ENCODE assay signal across 19 cellular contexts in the genomic region with DNA sequence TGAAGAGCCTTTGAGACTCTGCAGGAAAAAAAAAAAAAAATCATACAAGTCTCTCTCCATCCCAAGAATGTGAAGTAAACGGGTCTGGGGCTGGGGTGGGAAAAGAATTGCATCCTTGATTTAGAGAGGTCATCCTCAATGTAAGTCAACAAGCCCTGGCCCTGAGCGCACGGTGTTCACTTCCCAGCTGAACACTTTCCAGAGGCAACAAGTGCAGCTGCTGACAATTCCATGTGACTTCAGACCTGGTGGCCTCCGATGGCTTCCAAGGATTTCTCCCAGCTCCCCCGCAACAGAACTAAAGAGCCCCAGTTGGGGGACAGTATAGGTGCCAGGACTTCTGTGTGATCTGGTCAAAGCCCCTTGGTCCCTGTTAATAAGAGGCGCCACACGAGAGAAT. TPM values are rescaled to one million over a fixed set of nuclear protein-coding genes. Genes with fewer than 3 reads are reported as not detected.
DNase-seq lines count a peak whose midpoint lies in the region; ATAC-seq, FAIRE-seq and TF ChIP-seq lines count a peak whose summit lies in the region.
"Had no signal": no experiment of that assay in that cellular context is flagged by ENCODE, and none has a peak within 500 bp of the region (broad histone marks: within the 10 kb centered on the region; RNA-seq: fewer than 3 reads in every experiment).

No MANE protein-coding gene starts in this region.

- peaks cover 2 to 4% of the 10 kb centered on the region in 2 experiments; a peak in 1 of 5 replicates for H3K36me3 ChIP-seq in HepG2 (replicated peaks in 1 of 2; ENCODE audit: control insufficient read depth in 1 of 2, insufficient read depth in 2 of 2, low read length in 2 of 2)
- H3K36me3 ChIP-seq in right lobe of liver: no peaks in the 10 kb centered on the region
- H3K36me3 ChIP-seq in heart left ventricle: peaks cover 0 to 20% (median 0%) of the 10 kb centered on the region in 9 donors
- H3K36me3 ChIP-seq in aorta (ENCODE audit: control insufficient read depth in 1 of 2, insufficient read depth in 2 of 2, low read length in 1 of 2): no peaks in the 10 kb centered on the region

- POLR2A ChIA-PET in HepG2 (lab: Yijun Ruan, JAX): no interaction called here

- intact Hi-C loops in HepG2 (cut with micrococcal nuclease; ENCODE audit: unreplicated experiment): no loop called here
- intact Hi-C loops in right lobe of liver (cut with DNase I): no loop called here
- intact Hi-C loops in heart left ventricle (cut with DNase I): loop anchor here (5.0 kb wide), 7 partner anchors 51 to 164 kb away; partner anchors contain the start of gene TMED2 (in 9 of the 10)
- intact Hi-C loops in aorta (cut with DNase I): loop anchor here (5.0 kb wide), 2 partner anchors 51 to 139 kb away; partner anchors contain the start of gene TMED2 (in 2 of the 2)

- peak overlapping the region; percentile 66 for H3K4me3 Mint-ChIP-seq in neural crest cell

- H3K9me3 ChIP-seq in HepG2 (ENCODE audit: low read length): no peaks in the 10 kb centered on the region
- no peaks in the 10 kb centered on the region for H3K9me3 ChIP-seq in right lobe of liver
- no peaks in the 10 kb centered on the region for H3K9me3 ChIP-seq in heart left ventricle
- no peaks in the 10 kb centered on the region for H3K9me3 ChIP-seq in aorta (ENCODE audit: control insufficient read depth, low read length)
- H3K9me3 ChIP-seq: spleen had no signal

- TF ChIP-seq RAD21 in HepG2 (CRISPR knock-in tag; IDR thresholded peaks at IDR 0.05): no peak

- peaks cover 18% of the 10 kb centered on the region for H3K36me3 Mint-ChIP-seq in neural crest cell (ENCODE audit: low read depth)
- H3K36me3 Mint-ChIP-seq: activated CD8-positive, alpha-beta memory T cell treated with anti-CD3 and anti-CD28 coated beads, Interleukin-2, amount 10 ng/mL, durations not matched to agents 7 days and 5 days; stimulated activated effector memory CD8-positive, alpha-beta T cell treated with anti-CD3 and anti-CD28 coated beads, Interleukin-12 subunit alpha, Interleukin-12 subunit beta, amount 100 ng/mL, for 72 hours had no signal

- peaks cover 36% of the 10 kb centered on the region for H3K4me1 Mint-ChIP-seq in neural crest cell
- H3K4me1 Mint-ChIP-seq: GM23338 had no signal

- H2AFZ ChIP-seq in HepG2 (ENCODE audit: low read length): no peak overlapping the region
- H2AFZ ChIP-seq: GM23338 had no signal

- no peak overlapping the region for H3K9ac ChIP-seq in HepG2 (ENCODE audit: insufficient read depth, low read depth, low read length)

- ATAC-seq in HepG2 (no peak), right lobe of liver (no peak), heart left ventricle (peak; percentile 42 to 74 (median 58)), aorta (ENCODE audit: low FRiP score) (no peak), GM21526 (IDR thresholded peaks at IDR 0.05; ENCODE audit: low FRiP score, unreplicated experiment) (no peak)
- ATAC-seq: activated CD8-positive, alpha-beta memory T cell treated with anti-CD3 and anti-CD28 coated beads, Interleukin-2, amount 10 ng/mL, durations not matched to agents 7 days and 5 days; GM23338 had no signal

- no peaks in the 10 kb centered on the region for H3K27me3 Mint-ChIP-seq in neural crest cell (ENCODE audit: low read depth)
- H3K27me3 Mint-ChIP-seq: IgD-negative memory B cell had no signal

- H3K4me3 ChIP-seq in HepG2 (replicated peaks in 1 of 3; ENCODE audit: insufficient read depth in 1 of 3, low read depth in 2 of 3, low read length in 3 of 3) (no peak overlapping the region), right lobe of liver (no peak overlapping the region), heart left ventricle (peak overlapping the region in 4 of 12 donors; percentile 70 to 98 (median 74)), aorta (ENCODE audit: low read length in 2 of 2) (peak overlapping the region; percentile 2 to 28)
- H3K4me3 ChIP-seq: GM23338 had no signal

- TF ChIP-seq CTCF in HepG2 (CRISPR knock-in tag; IDR thresholded peaks at IDR 0.05) (no peak), right lobe of liver (IDR thresholded peaks at IDR 0.05) (no peak), heart left ventricle (IDR thresholded peaks at IDR 0.05) (no peak), neural crest cell (conservative IDR thresholded peaks at IDR 0.05) (no peak)

- in situ Hi-C loops in HepG2 (cut with HindIII; ENCODE audit: extremely low pct_ligation_motif_present, low pct_unique_long_range_greater_than_20kb): loop anchor here (5.0 kb wide), 1 partner anchor 51 kb away; the partner anchor contains the start of gene TMED2

- peaks cover 54% of the 10 kb centered on the region for H3K4me1 ChIP-seq in HepG2 (ENCODE audit: insufficient read depth, low read length)
- peaks cover 0 to 14% (median 6%) of the 10 kb centered on the region in 4 donors for H3K4me1 ChIP-seq in right lobe of liver
- H3K4me1 ChIP-seq in heart left ventricle: peaks cover 0 to 49% (median 31%) of the 10 kb centered on the region in 12 donors
- peaks cover 4 to 5% of the 10 kb centered on the region in 2 donors for H3K4me1 ChIP-seq in aorta (ENCODE audit: control insufficient read depth in 1 of 2, insufficient read depth in 2 of 2, low read length in 2 of 2)

- H3K27ac Mint-ChIP-seq in neural crest cell (ENCODE audit: unreplicated experiment): no peak overlapping the region
- H3K27ac Mint-ChIP-seq: activated CD8-positive, alpha-beta memory T cell treated with anti-CD3 and anti-CD28 coated beads, Interleukin-2, amount 10 ng/mL, durations not matched to agents 7 days and 5 days; GM23338 had no signal

- TF ChIP-seq EP300 in HepG2 (IDR thresholded peaks at IDR 0.05; ENCODE audit: low read depth in 2 of 2, low read length in 2 of 2): no peak
- no peak for TF ChIP-seq EP300 in HepG2 (CRISPR knock-in tag; IDR thresholded peaks at IDR 0.05; ENCODE audit: borderline replicate concordance)

- 77% methylated on average over 6 of the region's 7 CpGs for WGBS in HepG2 (ENCODE audit: low lambda C conversion rate)
- WGBS in right lobe of liver (ENCODE audit: insufficient coverage, low coverage, low lambda C conversion rate, missing lambda C conversion rate): 35% methylated on average over 5 of the region's 7 CpGs
- 33 to 45% (median 45%) methylated on average over 7 of the region's 7 CpGs for WGBS in heart left ventricle, 4 donors
- 15 to 18% methylated on average over 7 of the region's 7 CpGs for WGBS in aorta, 2 donors

- no peaks in the 10 kb centered on the region for H3K27me3 ChIP-seq in HepG2 (ENCODE audit: control insufficient read depth in 1 of 2, insufficient read depth in 2 of 2, low read length in 2 of 2)
- H3K27me3 ChIP-seq in right lobe of liver: no peaks in the 10 kb centered on the region
- peaks cover 0 to 4% (median 0%) of the 10 kb centered on the region in 9 donors for H3K27me3 ChIP-seq in heart left ventricle
- H3K27me3 ChIP-seq in aorta (ENCODE audit: control insufficient read depth in 1 of 2, insufficient read depth in 2 of 2, low read length in 1 of 2): no peaks in the 10 kb centered on the region

- H4K20me1 ChIP-seq in HepG2 (ENCODE audit: insufficient read depth, low read length): peaks cover 7% of the 10 kb centered on the region; the same call in 1 of the 2 replicates

- no TSS peak for BruUV-seq in HepG2 (replicated peaks; lab: Mats Ljungman, UMichigan)

- H3K27ac ChIP-seq in HepG2 (ENCODE audit: extremely low read length, insufficient read depth, low read length) (no peak overlapping the region), right lobe of liver (no peak overlapping the region), heart left ventricle (peak overlapping the region; percentile 43 to 96 (median 90)), aorta (ENCODE audit: low read depth in 1 of 2, low read length in 2 of 2) (peak overlapping the region in 1 of 2 donors; percentile 34)

- H3K9me3 Mint-ChIP-seq in neural crest cell: no peaks in the 10 kb centered on the region
- H3K9me3 Mint-ChIP-seq: GM23338; IgD-negative memory B cell; stimulated activated effector memory CD8-positive, alpha-beta T cell treated with anti-CD3 and anti-CD28 coated beads, Interleukin-12 subunit alpha, Interleukin-12 subunit beta, amount 100 ng/mL, for 72 hours had no signal

- TF ChIP-seq POLR2A in HepG2 (IDR thresholded peaks at IDR 0.05; ENCODE audit: insufficient read depth in 1 of 2, low read depth in 2 of 2, low read length in 2 of 2) (no peak), right lobe of liver (IDR thresholded peaks at IDR 0.05) (no peak), heart left ventricle (IDR thresholded peaks at IDR 0.05) (no peak)

- CTCF ChIA-PET in HepG2 (lab: Yijun Ruan, JAX; ENCODE audit: low intra/inter-chr PET ratio, low total read pairs): no interaction called here

- H3K4me2 ChIP-seq in HepG2 (ENCODE audit: low read depth, low read length): peak overlapping the region; percentile 89; the same call in 1 of the 2 replicates
- H3K4me2 ChIP-seq: GM23338 had no signal

- FAIRE-seq in HepG2 (lab: Jason Lieb, UNC): no peak

- DNase-seq in HepG2 (ENCODE audit: low spot score): no peak
- no peak for DNase-seq in right lobe of liver
- DNase-seq in heart left ventricle: peak in 4 of 5 donors; percentile 40 to 72 (median 56)
- DNase-seq in neural crest cell (ENCODE audit: low read depth, low spot score): no peak
- no peak for DNase-seq in aorta
- no peak for DNase-seq in iPS-NIHi11 (ENCODE audit: low spot score)
- DNase-seq in activated T-cell treated with anti-CD3 and anti-CD28 coated beads, Interleukin-2, amount 50 U/mL, for 1 hour: no peak
- DNase-seq: activated CD8-positive, alpha-beta memory T cell treated with anti-CD3 and anti-CD28 coated beads, Interleukin-2, amount 10 ng/mL, durations not matched to agents 7 days and 5 days; activated effector memory CD4-positive, alpha-beta T cell treated with Interleukin-2 at 50 U/mL for 16 hours; cortex of kidney; erythroblast; NCI-H1930; NCI-H446 treated with DMSO at 0.1 percent for 48 hours; SHP77 treated with DMSO at 0.1 percent for 48 hours; spleen had no signal

- peaks cover 18% of the 10 kb centered on the region for H3K79me2 ChIP-seq in HepG2 (ENCODE audit: insufficient read depth, low read length)

RNA-seq across cellular contexts. Expression of gene RILPL1, which starts 2.4 kb away (rescaled TPM):
- total RNA-seq in HepG2 (2016; rRNA removed; fragmentation: Illumina TruSeq; extraction: Trizol) (3.9 and 5.8 TPM in 2 replicates), right lobe of liver (1 to 10 TPM; 3.2 to 7.5 (median 5.3) TPM), heart left ventricle (100 to 1,000 TPM in 1 of 9 donors, 10 to 100 TPM in 8; 64.1 to 119 (median 79.4) TPM), neural crest cell (23.5 and 24.9 TPM in 2 replicates), aorta (10 to 100 TPM; 28.8 to 33.3 TPM)
- total RNA-seq in HepG2 (2016; cell fraction: cytosol; rRNA removed; fragmentation: Illumina TruSeq; extraction: Trizol; ENCODE audit: low read depth): 6.3 and 6.7 TPM in 2 replicates
- total RNA-seq in HepG2 (2016; cell fraction: insoluble cytoplasmic fraction; rRNA removed; fragmentation: Illumina TruSeq; extraction: Trizol): 2.8 and 5.3 TPM in 2 replicates
- 6.3 and 7.3 TPM in 2 replicates for total RNA-seq in HepG2 (2016; cell fraction: membrane; rRNA removed; fragmentation: Illumina TruSeq; extraction: Trizol)
- total RNA-seq in HepG2 (2016; cell fraction: nucleus; rRNA removed; fragmentation: Illumina TruSeq; extraction: Trizol): 4.4 and 5.2 TPM in 2 replicates
- polyA plus RNA-seq in HepG2 (2011; rRNA removed) (28.4 and 32.0 TPM in 2 replicates), heart left ventricle (10 to 100 TPM; 70.1 to 95.9 TPM), aorta (10 to 100 TPM; 18.4 to 50.4 TPM)
- 17.9 and 21.6 TPM in 2 replicates for polyA plus RNA-seq in HepG2 (2011; cell fraction: cytosol; rRNA removed)
- polyA plus RNA-seq in HepG2 (2011; cell fraction: nucleus; rRNA removed): 30.6 and 32.1 TPM in 2 replicates
- 14.7 and 22.7 TPM in 2 replicates for polyA plus RNA-seq in HepG2 (2012)
- polyA plus RNA-seq in HepG2 (2016; cell fraction: cytosol; fragmentation: Illumina TruSeq; extraction: Trizol; ENCODE audit: low read depth): 6.6 and 7.4 TPM in 2 replicates
- 6.6 and 7.8 TPM in 2 replicates for polyA plus RNA-seq in HepG2 (2016; cell fraction: insoluble cytoplasmic fraction; fragmentation: Illumina TruSeq; extraction: Trizol; ENCODE audit: low read depth)
- 9.0 and 9.4 TPM in 2 replicates for polyA plus RNA-seq in HepG2 (2016; cell fraction: membrane; fragmentation: Illumina TruSeq; extraction: Trizol; ENCODE audit: low read depth)
- polyA plus RNA-seq in HepG2 (2016; cell fraction: nucleus; fragmentation: Illumina TruSeq; extraction: Trizol; ENCODE audit: insufficient read depth, low read depth): 19.9 and 21.9 TPM in 2 replicates
- polyA minus RNA-seq in HepG2 (2011; rRNA and poly(A)+ RNA removed; ENCODE audit: low replicate concordance): 7.3 and 20.5 TPM in 2 replicates
- polyA minus RNA-seq in HepG2 (2011; cell fraction: cytosol; rRNA and poly(A)+ RNA removed): 9.8 and 11.1 TPM in 2 replicates
- polyA minus RNA-seq in HepG2 (2011; cell fraction: nucleus; rRNA and poly(A)+ RNA removed): 16.5 and 17.8 TPM in 2 replicates

RNA-seq across cellular contexts. Expression of gene TMED2, which starts 53.3 kb away (rescaled TPM):
- 202 and 240 TPM in 2 replicates for total RNA-seq in HepG2 (2016; rRNA removed; fragmentation: Illumina TruSeq; extraction: Trizol)
- 94.8 and 112 TPM in 2 replicates for total RNA-seq in HepG2 (2016; cell fraction: cytosol; rRNA removed; fragmentation: Illumina TruSeq; extraction: Trizol; ENCODE audit: low read depth)
- 191 and 250 TPM in 2 replicates for total RNA-seq in HepG2 (2016; cell fraction: insoluble cytoplasmic fraction; rRNA removed; fragmentation: Illumina TruSeq; extraction: Trizol)
- 262 and 272 TPM in 2 replicates for total RNA-seq in HepG2 (2016; cell fraction: membrane; rRNA removed; fragmentation: Illumina TruSeq; extraction: Trizol)
- total RNA-seq in HepG2 (2016; cell fraction: nucleus; rRNA removed; fragmentation: Illumina TruSeq; extraction: Trizol): 193 and 223 TPM in 2 replicates
- polyA plus RNA-seq in HepG2 (2011; rRNA removed): 166 and 200 TPM in 2 replicates
- 96.9 and 166 TPM in 2 replicates for polyA plus RNA-seq in HepG2 (2011; cell fraction: cytosol; rRNA removed)
- polyA plus RNA-seq in HepG2 (2011; cell fraction: nucleus; rRNA removed): 44.3 and 60.5 TPM in 2 replicates
- 213 and 226 TPM in 2 replicates for polyA plus RNA-seq in HepG2 (2012)
- polyA plus RNA-seq in HepG2 (2016; cell fraction: cytosol; fragmentation: Illumina TruSeq; extraction: Trizol; ENCODE audit: low read depth): 92.3 and 134 TPM in 2 replicates
- 211 and 222 TPM in 2 replicates for polyA plus RNA-seq in HepG2 (2016; cell fraction: insoluble cytoplasmic fraction; fragmentation: Illumina TruSeq; extraction: Trizol; ENCODE audit: low read depth)
- 206 and 232 TPM in 2 replicates for polyA plus RNA-seq in HepG2 (2016; cell fraction: membrane; fragmentation: Illumina TruSeq; extraction: Trizol; ENCODE audit: low read depth)
- polyA plus RNA-seq in HepG2 (2016; cell fraction: nucleus; fragmentation: Illumina TruSeq; extraction: Trizol; ENCODE audit: insufficient read depth, low read depth): 282 and 306 TPM in 2 replicates
- polyA minus RNA-seq in HepG2 (2011; rRNA and poly(A)+ RNA removed; ENCODE audit: low replicate concordance): 86.0 and 140 TPM in 2 replicates
- polyA minus RNA-seq in HepG2 (2011; cell fraction: cytosol; rRNA and poly(A)+ RNA removed): 111 and 124 TPM in 2 replicates
- 70.8 and 82.7 TPM in 2 replicates for polyA minus RNA-seq in HepG2 (2011; cell fraction: nucleus; rRNA and poly(A)+ RNA removed)
- total RNA-seq in right lobe of liver: 100 to 1,000 TPM; 197 to 282 (median 215) TPM
- 100 to 1,000 TPM in 8 of 9 donors, 10 to 100 TPM in 1; 91.2 to 185 (median 161) TPM for total RNA-seq in heart left ventricle
- 100 to 1,000 TPM in 1 of 2 donors, 10 to 100 TPM in 1; 34.9 to 238 TPM for polyA plus RNA-seq in heart left ventricle
- 161 and 182 TPM in 2 replicates for total RNA-seq in neural crest cell
- 100 to 1,000 TPM; 160 to 193 TPM for total RNA-seq in aorta
- polyA plus RNA-seq in aorta: 100 to 1,000 TPM; 116 to 168 TPM

Comparison
In these comparisons a context has a peak if more than half of its experiments do, and no peak if none do; other contexts are left out.
1. ATAC-seq: peak in heart left ventricle (4 of 4); none in HepG2 (single experiment), right lobe of liver (0 of 4), aorta (single experiment) and GM21526 (single experiment).
2. DNase-seq: peak in heart left ventricle (4 of 5); none in HepG2 (single experiment), right lobe of liver (0 of 3), neural crest cell (single experiment), aorta (0 of 2), iPS-NIHi11 (single experiment) and activated T-cell treated with anti-CD3 and anti-CD28 coated beads, Interleukin-2, amount 50 U/mL, for 1 hour (single experiment).
3. H3K27ac ChIP-seq: peak in heart left ventricle (12 of 12); none in HepG2 (single experiment) and right lobe of liver (0 of 3).
4. H3K4me3 ChIP-seq: peak in aorta (2 of 2); none in HepG2 (0 of 3) and right lobe of liver (0 of 3).
5. intact Hi-C loops: an anchor here in heart left ventricle (5.0 kb wide) and aorta (5.0 kb wide); none called in HepG2 and right lobe of liver.